Comparison of ENCODE assay signal across 10 cellular contexts in the genomic region with DNA sequence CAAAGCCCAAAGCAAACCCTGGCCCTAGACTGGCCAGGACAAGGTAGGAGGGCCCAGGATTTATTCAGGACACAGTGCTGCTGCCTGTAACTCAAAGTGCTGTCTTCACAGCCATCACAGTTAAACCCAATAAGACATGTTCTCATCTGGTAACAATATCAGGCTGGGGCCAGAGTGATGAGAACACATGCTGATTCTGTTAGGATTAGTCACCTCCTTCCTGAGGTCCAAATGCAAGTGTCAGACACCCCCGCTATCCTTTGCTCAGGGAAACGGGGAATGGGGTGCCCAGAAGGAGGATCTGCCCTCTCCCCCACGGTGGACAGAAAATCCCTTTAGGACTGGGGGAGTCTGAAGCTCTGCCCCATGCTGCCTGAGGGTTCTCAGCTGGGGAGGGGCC. TPM values are rescaled to one million over a fixed set of nuclear protein-coding genes. Genes with fewer than 3 reads are reported as not detected.
DNase-seq lines count a peak whose midpoint lies in the region; ATAC-seq lines count a peak whose summit lies in the region.
"Had no signal": no experiment of that assay in that cellular context is flagged by ENCODE, and none has a peak within 500 bp of the region (broad histone marks: within the 10 kb centered on the region; RNA-seq: fewer than 3 reads in every experiment).

No MANE protein-coding gene starts in this region.

- no peak overlapping the region for H3K4me3 ChIP-seq in skeletal muscle cell (ENCODE audit: low read depth, low read length)

- ATAC-seq in HG03521 (IDR thresholded peaks at IDR 0.05; ENCODE audit: unreplicated experiment): no peak
- no peak for ATAC-seq in GM21390 (IDR thresholded peaks at IDR 0.05; ENCODE audit: unreplicated experiment)

- DNase-seq in EH (ENCODE audit: low read depth) (peak; percentile 88), astrocyte of the hippocampus (ENCODE audit: low read depth, low spot score) (peak; percentile 54), glomerular visceral epithelial cell (ENCODE audit: extremely low spot score) (peak; percentile 21), skeletal muscle cell (ENCODE audit: low read depth) (peak; percentile 71), SK-N-DZ (ENCODE audit: low spot score) (no peak)
- no peak for DNase-seq in stimulated activated CD4-positive, alpha-beta T cell treated with anti-CD3 and anti-CD28 coated beads, Interleukin-4, amount 100 ng/mL, for 1 hour
- DNase-seq: activated naive CD4-positive, alpha-beta T cell; Kasumi-1 had no signal

RNA-seq across cellular contexts. Expression of a gene that starts 9.6 kb away (rescaled TPM):
- polyA plus RNA-seq in SK-N-DZ (2014; cell fraction: cytosol; rRNA removed): 8.7 and 15.7 TPM in 2 replicates
- polyA plus RNA-seq in SK-N-DZ (2014; cell fraction: nucleus; rRNA removed): 15.0 and 29.7 TPM in 2 replicates

RNA-seq across cellular contexts. Expression of a gene that starts 13.3 kb away (rescaled TPM):
- polyA plus RNA-seq in SK-N-DZ (2014; cell fraction: cytosol; rRNA removed): 4.2 and 5.8 TPM in 2 replicates
- 5.0 and 8.0 TPM in 2 replicates for polyA plus RNA-seq in SK-N-DZ (2014; cell fraction: nucleus; rRNA removed)

RNA-seq across cellular contexts. Expression of a gene that starts 24.3 kb away (rescaled TPM):
- polyA plus RNA-seq in SK-N-DZ (2014; cell fraction: cytosol; rRNA removed): 16.8 and 26.2 TPM in 2 replicates
- polyA plus RNA-seq in SK-N-DZ (2014; cell fraction: nucleus; rRNA removed): 48.0 and 51.3 TPM in 2 replicates

Comparison
In these comparisons a context has a peak if more than half of its experiments do, and no peak if none do; other contexts are left out.
1. DNase-seq: peak in EH (single experiment), astrocyte of the hippocampus (single experiment), glomerular visceral epithelial cell (single experiment) and skeletal muscle cell (single experiment); none in SK-N-DZ (single experiment) and stimulated activated CD4-positive, alpha-beta T cell treated with anti-CD3 and anti-CD28 coated beads, Interleukin-4, amount 100 ng/mL, for 1 hour (single experiment).